Comparison of ENCODE assay signal across 8 cellular contexts in genomic region chr5:36398137-36398536, GRCh38.
DNase-seq lines count a peak whose midpoint lies in the region; ATAC-seq and TF ChIP-seq lines count a peak whose summit lies in the region.

No MANE protein-coding gene starts in this region.

- DNase-seq in DMS114 treated with DMSO at 0.1 percent for 48 hours (lab: John Stamatoyannopoulos, UW; ENCODE audit: unreplicated experiment), result peak; percentile 35
- DNase-seq in NB4 (ENCODE audit: low read depth), result peak; percentile 64
- DNase-seq in cardiac fibroblast (ENCODE audit: low read depth in 2 of 2), result peak; percentile 63 to 75
- peak; percentile 24 for DNase-seq in midbrain (lab: John Stamatoyannopoulos, UW)
- DNase-seq in GM19240 (ENCODE audit: insufficient read length, low spot score), result no peak
- no peak for DNase-seq in activated CD4-positive, alpha-beta T cell treated with anti-CD3 and anti-CD28 coated beads, Interleukin-2, amount 50 U/mL, for 1 hour

- ATAC-seq in HG02759 (IDR thresholded peaks at IDR 0.05; ENCODE audit: unreplicated experiment), result no peak
- ATAC-seq in GM21360 (IDR thresholded peaks at IDR 0.05; ENCODE audit: unreplicated experiment), result no peak

- TF ChIP-seq CTCF in NB4 (IDR thresholded peaks at IDR 0.05; ENCODE audit: low read depth, low read length) (peak; percentile 37), cardiac fibroblast (IDR thresholded peaks at IDR 0.05; ENCODE audit: low read depth, low read length) (peak; percentile 20)

- no peak for TF ChIP-seq POLR2A in NB4 (IDR thresholded peaks at IDR 0.05; ENCODE audit: extremely low read depth, insufficient read length)

- H3K4me3 ChIP-seq in NB4 (ENCODE audit: low read depth, low read length) (no peak overlapping the region), cardiac fibroblast (replicated peaks in 1 of 2; ENCODE audit: low read depth in 2 of 2, low read length in 2 of 2) (no peak overlapping the region)

Comparison
In these comparisons a context has a peak if more than half of its experiments do, and no peak if none do; other contexts are left out.
1. DNase-seq: peak in DMS114 treated with DMSO at 0.1 percent for 48 hours (single experiment), NB4 (single experiment), cardiac fibroblast (2 of 2) and midbrain (single experiment); none in GM19240 (single experiment) and activated CD4-positive, alpha-beta T cell treated with anti-CD3 and anti-CD28 coated beads, Interleukin-2, amount 50 U/mL, for 1 hour (single experiment).